ENCODE assay signal across 1 cellular context in the genomic region with DNA sequence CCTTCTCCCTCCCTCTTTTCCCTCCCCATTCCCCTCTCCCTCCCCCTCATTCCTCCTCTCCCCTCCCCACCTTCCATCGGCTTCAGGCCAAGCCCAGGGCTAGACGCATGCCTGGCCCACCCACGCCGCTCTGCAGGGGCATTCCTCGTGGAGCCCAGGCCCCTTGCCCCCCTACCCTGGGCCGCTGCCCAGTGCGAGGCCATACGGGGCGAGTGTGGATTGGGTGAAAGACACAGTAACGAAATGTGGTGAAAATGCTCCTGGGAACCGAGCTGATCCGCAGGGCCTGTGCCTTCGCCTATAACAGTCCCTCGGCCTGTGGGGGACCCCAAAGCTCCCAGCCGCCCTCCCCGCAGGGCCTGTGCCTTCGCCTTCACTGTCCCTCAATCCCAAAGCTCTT.
A peak's percentile ranks its signal among the peaks of the same experiment; 100 is the strongest.
TF ChIP-seq lines count a peak whose summit lies in the region.

No MANE protein-coding gene starts in this region.

TF ChIP-seq in HEK293, 187 proteins besides CTCF, POLR2A, EP300 and RAD21:
- TF ChIP-seq ZFHX2 (tag by site-specific recombination; conservative IDR thresholded peaks at IDR 0.05): peak; percentile 48; the same call in 1 of the 2 replicates
- TF ChIP-seq, protein P1, sequence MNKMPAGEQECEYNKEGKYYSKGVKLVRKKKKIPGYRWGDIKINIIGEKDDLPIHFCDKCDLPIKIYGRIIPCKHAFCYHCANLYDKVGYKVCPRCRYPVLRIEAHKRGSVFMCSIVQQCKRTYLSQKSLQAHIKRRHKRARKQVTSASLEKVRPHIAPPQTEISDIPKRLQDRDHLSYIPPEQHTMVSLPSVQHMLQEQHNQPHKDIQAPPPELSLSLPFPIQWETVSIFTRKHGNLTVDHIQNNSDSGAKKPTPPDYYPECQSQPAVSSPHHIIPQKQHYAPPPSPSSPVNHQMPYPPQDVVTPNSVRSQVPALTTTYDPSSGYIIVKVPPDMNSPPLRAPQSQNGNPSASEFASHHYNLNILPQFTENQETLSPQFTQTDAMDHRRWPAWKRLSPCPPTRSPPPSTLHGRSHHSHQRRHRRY (tag by site-specific recombination; IDR thresholded peaks at IDR 0.05): no peak
